In genomic region chr17:42163113-42163512, GRCh38 we compare ENCODE assay signal across 9 cellular contexts. TPM values are rescaled to one million over a fixed set of nuclear protein-coding genes. Genes with fewer than 3 reads are reported as not detected.
DNase-seq lines count a peak whose midpoint lies in the region; ATAC-seq, FAIRE-seq and TF ChIP-seq lines count a peak whose summit lies in the region.
"Had no signal": no experiment of that assay in that cellular context is flagged by ENCODE, and none has a peak within 500 bp of the region (broad histone marks: within the 10 kb centered on the region; RNA-seq: fewer than 3 reads in every experiment).

No MANE protein-coding gene starts in this region.

- TF ChIP-seq CTCF in GM10248 (IDR thresholded peaks at IDR 0.05; ENCODE audit: control extremely low read depth, extremely low read depth, low read depth, missing control alignments) (peak; percentile 35), MM.1S (IDR thresholded peaks at IDR 0.05; ENCODE audit: low read length) (peak; percentile 67), astrocyte (IDR thresholded peaks at IDR 0.05; ENCODE audit: insufficient read depth, low read depth, low read length) (peak; percentile 17)

- H3K79me1 ChIP-seq in neuronal stem cell (ENCODE audit: low read depth, low read length) = peaks cover 5% of the 10 kb centered on the region

- H3K9me3 Mint-ChIP-seq in astrocyte (ENCODE audit: unreplicated experiment) = peaks cover 6% of the 10 kb centered on the region

- H3K4me2 ChIP-seq in MM.1S (ENCODE audit: low read depth, low read length) (no peak overlapping the region), astrocyte (ENCODE audit: low read length) (no peak overlapping the region), neuronal stem cell (ENCODE audit: insufficient read depth, low read length, poor library complexity, severe bottlenecking) (no peak overlapping the region)

- no peaks in the 10 kb centered on the region for H3F3A ChIP-seq in MM.1S (ENCODE audit: insufficient read depth, low read length)

- H2BK120ac ChIP-seq in neuronal stem cell (ENCODE audit: low read depth, low read length) = no peak overlapping the region

- no peak for FAIRE-seq in astrocyte (lab: Jason Lieb, UNC)
- FAIRE-seq: TTC549 had no signal

- H3K4me1 Mint-ChIP-seq in astrocyte (ENCODE audit: low read depth, unreplicated experiment) = no peaks in the 10 kb centered on the region

- H3K9ac ChIP-seq in MM.1S (ENCODE audit: low read length) (no peak overlapping the region), astrocyte (ENCODE audit: low read length) (no peak overlapping the region), neuronal stem cell (ENCODE audit: low read depth, low read length, poor library complexity) (peak overlapping the region; percentile 30)

- H3K18ac ChIP-seq in neuronal stem cell (ENCODE audit: low read length) = no peak overlapping the region

- H3K36me3 ChIP-seq in MM.1S (replicated peaks; ENCODE audit: insufficient read depth, low read length) (no peaks in the 10 kb centered on the region), astrocyte (ENCODE audit: insufficient read depth, low read length) (no peaks in the 10 kb centered on the region), neuronal stem cell (replicated peaks in 1 of 2; ENCODE audit: control insufficient read depth in 2 of 2, insufficient read depth in 2 of 2, low read length in 2 of 2) (no peaks in the 10 kb centered on the region)

- no peaks in the 10 kb centered on the region for H3K79me2 ChIP-seq in MM.1S (ENCODE audit: low read length)
- no peaks in the 10 kb centered on the region for H3K79me2 ChIP-seq in astrocyte (ENCODE audit: insufficient read depth, low read length)

- CTCF ChIA-PET in GM10248 (lab: Yijun Ruan, JAX) = interaction anchor here (1.3 to 3.7 kb wide), 4 partner anchors 10 to 31 kb away, joined by 3 to 30 read pairs (median 5); partner anchors contain the start of genes GHDC and KCNH4

- no peak overlapping the region for H4K8ac ChIP-seq in neuronal stem cell (ENCODE audit: low read depth, low read length)

- H3K4me3 ChIP-seq in MM.1S (ENCODE audit: low read length) = no peak overlapping the region
- H3K4me3 ChIP-seq in astrocyte (ENCODE audit: insufficient read depth, low read depth, low read length) = no peak overlapping the region
- H3K4me3 ChIP-seq in neuronal stem cell (ENCODE audit: low read length in 2 of 2) = no peak overlapping the region

- peaks cover 32% of the 10 kb centered on the region for H3K27me3 Mint-ChIP-seq in astrocyte (ENCODE audit: low read depth, unreplicated experiment)

- H3K9me3 ChIP-seq in MM.1S (replicated peaks; ENCODE audit: insufficient read depth, low read length) (no peaks in the 10 kb centered on the region), astrocyte (ENCODE audit: insufficient read depth, low read depth, low read length) (no peaks in the 10 kb centered on the region), neuronal stem cell (replicated peaks in 1 of 2; ENCODE audit: control insufficient read depth in 2 of 2, insufficient read depth in 1 of 2, low read depth in 1 of 2, low read length in 2 of 2) (peaks cover 0 to 1% of the 10 kb centered on the region in 2 donors)

- H3K27ac Mint-ChIP-seq in astrocyte (ENCODE audit: unreplicated experiment) = no peak overlapping the region

- no peaks in the 10 kb centered on the region for H3K9me2 ChIP-seq in MM.1S (replicated peaks; ENCODE audit: insufficient read depth, low read length)

- H2AK5ac ChIP-seq in neuronal stem cell (ENCODE audit: low read depth, low read length) = peak overlapping the region; percentile 1

- H4K20me1 ChIP-seq in MM.1S (ENCODE audit: insufficient read depth, low read length) (no peaks in the 10 kb centered on the region), astrocyte (ENCODE audit: insufficient read depth, low read length) (no peaks in the 10 kb centered on the region)

- peaks cover 3% of the 10 kb centered on the region for H3K36me3 Mint-ChIP-seq in astrocyte (ENCODE audit: low read depth, unreplicated experiment)

- no peak overlapping the region for H3K14ac ChIP-seq in neuronal stem cell (ENCODE audit: low read length)

- peak; percentile 61 for DNase-seq in GM10248 (ENCODE audit: extremely low spot score)
- no peak for DNase-seq in MM.1S
- DNase-seq in astrocyte (ENCODE audit: low read depth) = no peak
- DNase-seq in neuronal stem cell (ENCODE audit: low spot score) = no peak
- DNase-seq in NCI-H1105 treated with DMSO at 0.1 percent for 48 hours (lab: John Stamatoyannopoulos, UW) = no peak
- no peak for DNase-seq in hippocampal formation (lab: John Stamatoyannopoulos, UW)
- DNase-seq in pons (ENCODE audit: low spot score) = no peak

- H2BK5ac ChIP-seq in neuronal stem cell (ENCODE audit: low read length) = no peak overlapping the region

- H3K4ac ChIP-seq in neuronal stem cell (ENCODE audit: low read length) = no peak overlapping the region

- no CpG with 5 or more reads among the region's 8 CpGs for WGBS in neuronal stem cell (ENCODE audit: extremely low coverage in 2 of 2, insufficient read length in 2 of 2, insufficient replicate concordance in 1 of 2), 2 donors

- no peak overlapping the region for H2BK15ac ChIP-seq in neuronal stem cell (ENCODE audit: low read length)

- H3K23ac ChIP-seq in neuronal stem cell (ENCODE audit: low read depth, low read length, poor library complexity) = peak overlapping the region; percentile 6

- H3K4me1 ChIP-seq in MM.1S (ENCODE audit: low read length) (no peaks in the 10 kb centered on the region), astrocyte (ENCODE audit: insufficient read depth, low read length) (no peaks in the 10 kb centered on the region), neuronal stem cell (ENCODE audit: control insufficient read depth in 2 of 2, insufficient read depth in 1 of 2, low read depth in 1 of 2, low read length in 2 of 2) (peaks cover 3 to 13% of the 10 kb centered on the region in 2 donors)

- H4K91ac ChIP-seq in neuronal stem cell (ENCODE audit: low read depth, low read length, poor library complexity) = no peak overlapping the region

- no peak overlapping the region for H2BK12ac ChIP-seq in neuronal stem cell (ENCODE audit: low read length)

- no peaks in the 10 kb centered on the region for H3K27me3 ChIP-seq in MM.1S (replicated peaks; ENCODE audit: insufficient read depth, low read length)
- no peaks in the 10 kb centered on the region for H3K27me3 ChIP-seq in astrocyte (ENCODE audit: insufficient read depth, low read length)
- peaks cover 0 to 9% (median 0%) of the 10 kb centered on the region in 3 experiments for H3K27me3 ChIP-seq in neuronal stem cell (ENCODE audit: control insufficient read depth in 3 of 3, insufficient read depth in 3 of 3, low read depth in 1 of 3, low read length in 3 of 3)

- ATAC-seq in GM19455 (IDR thresholded peaks at IDR 0.05; ENCODE audit: unreplicated experiment) = no peak

- POLR2A ChIA-PET in GM10248 (lab: Yijun Ruan, JAX) = interaction anchor here (0.5 kb wide), 1 partner anchor 193 kb away, joined by 3 read pairs; no protein-coding TSS in a partner anchor

- 0 out of 2 replicates have a peak overlapping the region, but pooled peaks have one; percentile 27 for H2AFZ ChIP-seq in MM.1S (ENCODE audit: low read length)
- no peak overlapping the region for H2AFZ ChIP-seq in astrocyte (ENCODE audit: low read depth, low read length)
- peak overlapping the region; percentile 54 for H2AFZ ChIP-seq in neuronal stem cell (ENCODE audit: low read length)

- no peak overlapping the region for H3K27ac ChIP-seq in MM.1S (ENCODE audit: low read length)
- H3K27ac ChIP-seq in astrocyte (ENCODE audit: low read depth, low read length) = no peak overlapping the region
- H3K27ac ChIP-seq in neuronal stem cell (replicated peaks; ENCODE audit: low read length) = no peak overlapping the region

- H3K4me3 Mint-ChIP-seq in astrocyte (ENCODE audit: unreplicated experiment) = no peak overlapping the region

RNA-seq across cellular contexts. Expression of gene RAB5C, which starts 8.3 kb away (rescaled TPM):
- 201 and 209 TPM in 2 replicates for total RNA-seq in astrocyte
- polyA plus RNA-seq in neuronal stem cell (2013, experiment 1 of 2) = 73.5 TPM
- 73.6 TPM for polyA plus RNA-seq in neuronal stem cell (2013, experiment 2 of 2)

RNA-seq across cellular contexts. Expression of gene KCNH4, which starts 17.8 kb away (rescaled TPM):
- total RNA-seq in astrocyte = not detected in 2 replicates
- not detected for polyA plus RNA-seq in neuronal stem cell (2013, experiment 1 of 2)
- polyA plus RNA-seq in neuronal stem cell (2013, experiment 2 of 2) = not detected

RNA-seq across cellular contexts. Expression of gene HCRT, which starts 22.1 kb away (rescaled TPM):
- not detected in 2 replicates for total RNA-seq in astrocyte
- not detected for polyA plus RNA-seq in neuronal stem cell (2013, experiment 1 of 2)
- 0.17 TPM for polyA plus RNA-seq in neuronal stem cell (2013, experiment 2 of 2)

RNA-seq across cellular contexts. Expression of gene GHDC, which starts 31.2 kb away (rescaled TPM):
- 0.26 and 0.64 TPM in 2 replicates for total RNA-seq in astrocyte
- polyA plus RNA-seq in neuronal stem cell (2013, experiment 1 of 2) = 1.8 TPM
- polyA plus RNA-seq in neuronal stem cell (2013, experiment 2 of 2) = 2.0 TPM

RNA-seq across cellular contexts. Expression of gene HSPB9, which starts 40.5 kb away (rescaled TPM):
- total RNA-seq in astrocyte = not detected in 2 replicates
- 0.15 TPM for polyA plus RNA-seq in neuronal stem cell (2013, experiment 1 of 2)
- 0.08 TPM for polyA plus RNA-seq in neuronal stem cell (2013, experiment 2 of 2)

Comparison
In these comparisons a context has a peak if more than half of its experiments do, and no peak if none do; other contexts are left out.
1. CTCF ChIP-seq: peak in every context shown above with its lines; median percentile 67 in MM.1S; 35 in GM10248; 17 in astrocyte.